Comparison of ENCODE assay signal across 2 cellular contexts in the genomic region with DNA sequence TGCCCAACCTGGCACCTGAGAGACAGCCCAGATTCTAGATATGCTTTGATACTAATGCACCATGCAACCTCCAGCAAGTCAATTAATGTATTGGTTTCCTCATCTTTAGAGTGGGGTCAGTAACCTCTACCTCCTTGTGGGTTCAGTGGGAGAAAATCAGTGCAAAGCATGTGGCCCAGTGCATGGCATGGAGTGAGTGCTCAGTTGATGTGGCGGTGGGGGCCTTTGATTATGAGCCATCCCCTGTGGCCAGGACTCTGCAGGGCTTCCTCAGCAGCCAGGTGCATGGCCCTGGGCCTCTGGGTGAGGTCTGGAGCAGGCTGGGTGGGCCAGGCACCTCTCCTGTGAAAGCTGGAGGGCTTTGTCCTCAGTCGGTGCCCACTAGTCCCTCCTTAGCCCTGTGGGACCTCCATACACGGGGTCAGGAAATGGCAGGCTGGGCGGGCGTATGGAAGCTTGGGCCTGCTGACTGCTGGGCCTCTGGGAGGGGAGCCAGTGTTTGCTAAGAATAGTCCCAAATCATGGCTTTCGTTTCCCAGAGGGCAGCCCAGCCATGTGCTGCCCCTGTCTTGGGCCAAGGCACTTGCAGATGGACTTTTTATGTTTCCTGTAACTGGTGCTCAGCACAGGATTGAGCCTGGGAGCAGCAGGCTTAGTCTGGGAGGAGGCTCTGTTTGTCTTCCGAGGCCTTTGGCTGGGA.
A peak's percentile ranks its signal among the peaks of the same experiment; 100 is the strongest.
TF ChIP-seq lines count a peak whose summit lies in the region.

No MANE protein-coding gene starts in this region.

TF ChIP-seq in liver, 16 proteins besides CTCF, POLR2A, EP300 and RAD21:
- no peak for TF ChIP-seq HNF4G (IDR thresholded peaks at IDR 0.05)
- TF ChIP-seq RXRA (IDR thresholded peaks at IDR 0.05), result peak in 1 of 2 donors; percentile 12
- no peak for TF ChIP-seq JUND (IDR thresholded peaks at IDR 0.05)
- TF ChIP-seq, protein P1, sequence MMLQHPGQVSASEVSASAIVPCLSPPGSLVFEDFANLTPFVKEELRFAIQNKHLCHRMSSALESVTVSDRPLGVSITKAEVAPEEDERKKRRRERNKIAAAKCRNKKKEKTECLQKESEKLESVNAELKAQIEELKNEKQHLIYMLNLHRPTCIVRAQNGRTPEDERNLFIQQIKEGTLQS (IDR thresholded peaks at IDR 0.05), result no peak
- peak; percentile 25 for TF ChIP-seq SP1 (IDR thresholded peaks at IDR 0.05)
- no peak for TF ChIP-seq REST (IDR thresholded peaks at IDR 0.05)
- TF ChIP-seq GABPA (IDR thresholded peaks at IDR 0.05 in 1 of 2, conservative IDR thresholded peaks at IDR 0.05 in 1 of 2), result no peak
- TF ChIP-seq NR2F2 (IDR thresholded peaks at IDR 0.05), result peak; percentile 91
- no peak for TF ChIP-seq YY1 (IDR thresholded peaks at IDR 0.05)
- TF ChIP-seq, protein P2, sequence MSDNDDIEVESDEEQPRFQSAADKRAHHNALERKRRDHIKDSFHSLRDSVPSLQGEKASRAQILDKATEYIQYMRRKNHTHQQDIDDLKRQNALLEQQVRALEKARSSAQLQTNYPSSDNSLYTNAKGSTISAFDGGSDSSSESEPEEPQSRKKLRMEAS (IDR thresholded peaks at IDR 0.05), result peak; percentile 65
- no peak for TF ChIP-seq FOXA2 (IDR thresholded peaks at IDR 0.05)
- TF ChIP-seq FOXA1 (IDR thresholded peaks at IDR 0.05), result no peak
TF ChIP-seq in liver: peak in this region for 4.

TF ChIP-seq in HepG2, 621 proteins besides CTCF, POLR2A, EP300 and RAD21 (continued from another document):
- TF ChIP-seq FUBP1 (CRISPR knock-in tag; IDR thresholded peaks at IDR 0.05; ENCODE audit: borderline replicate concordance) (no peak), CENPX (CRISPR knock-in tag; IDR thresholded peaks at IDR 0.05) (no peak), CBFB (CRISPR knock-in tag; IDR thresholded peaks at IDR 0.05) (no peak), CENPT (CRISPR knock-in tag; IDR thresholded peaks at IDR 0.05; ENCODE audit: low read depth) (no peak), ZNF337 (CRISPR knock-in tag; IDR thresholded peaks at IDR 0.05; ENCODE audit: borderline replicate concordance, low read depth) (no peak), ZNF619 (CRISPR knock-in tag; IDR thresholded peaks at IDR 0.05) (no peak), NCOA1 (CRISPR knock-in tag; IDR thresholded peaks at IDR 0.05) (no peak), ZNF615 (CRISPR knock-in tag; IDR thresholded peaks at IDR 0.05; ENCODE audit: borderline replicate concordance) (no peak), NCOR1 (IDR thresholded peaks at IDR 0.05; ENCODE audit: borderline replicate concordance, low read length) (no peak)
- TF ChIP-seq, protein P3, sequence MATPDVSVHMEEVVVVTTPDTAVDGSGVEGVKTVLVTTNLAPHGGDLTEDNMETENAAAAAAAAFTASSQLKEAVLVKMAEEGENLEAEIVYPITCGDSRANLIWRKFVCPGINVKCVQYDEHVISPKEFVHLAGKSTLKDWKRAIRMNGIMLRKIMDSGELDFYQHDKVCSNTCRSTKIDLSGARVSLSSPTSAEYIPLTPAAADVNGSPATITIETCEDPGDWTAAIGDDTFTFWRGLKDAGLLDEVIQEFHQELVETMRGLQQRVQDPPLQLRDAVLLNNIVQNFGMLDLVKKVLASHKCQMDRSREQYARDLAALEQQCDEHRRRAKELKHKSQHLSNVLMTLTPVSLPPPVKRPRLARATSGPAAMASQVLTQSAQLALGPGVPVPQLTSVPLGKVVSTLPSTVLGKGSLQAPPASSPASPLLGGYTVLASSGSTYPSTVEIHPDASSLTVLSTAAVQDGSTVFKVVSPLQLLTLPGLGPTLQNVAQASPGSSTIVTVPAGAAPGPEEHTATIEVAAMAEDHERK (CRISPR knock-in tag; IDR thresholded peaks at IDR 0.05; ENCODE audit: low read depth), result no peak
TF ChIP-seq in HepG2: peak in this region for 0.
